In the genomic region with DNA sequence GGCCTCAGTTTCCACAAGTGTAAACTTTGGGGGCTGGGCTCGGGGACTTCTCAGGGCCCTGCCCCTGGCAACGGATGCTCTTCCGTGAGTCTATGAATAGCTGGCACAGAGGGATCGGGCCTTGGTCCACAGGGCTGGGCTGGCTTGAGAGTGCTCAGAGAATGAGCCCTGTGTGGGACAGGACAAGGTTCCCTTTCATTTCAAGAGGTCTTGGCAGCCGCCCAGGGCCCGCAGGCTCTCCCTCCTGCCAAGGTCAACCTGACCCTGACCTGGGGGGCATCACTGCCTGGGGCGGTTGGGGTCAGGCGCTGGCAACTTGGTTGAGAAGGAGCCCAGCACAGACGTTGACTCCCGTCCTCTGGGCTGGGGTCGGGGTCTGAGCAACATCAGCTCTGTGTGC, we compare ENCODE assay signal across 20 cellular contexts. TPM values are rescaled to one million over a fixed set of nuclear protein-coding genes. Genes with fewer than 3 reads are reported as not detected.
A peak's percentile ranks its signal among the peaks of the same experiment; 100 is the strongest.
DNase-seq lines count a peak whose midpoint lies in the region; ATAC-seq and TF ChIP-seq lines count a peak whose summit lies in the region.
"Had no signal": no experiment of that assay in that cellular context is flagged by ENCODE, and none has a peak within 500 bp of the region (broad histone marks: within the 10 kb centered on the region; RNA-seq: fewer than 3 reads in every experiment).

No MANE protein-coding gene starts in this region.

- peak overlapping the region; percentile 35 for H2BK12ac ChIP-seq in neuronal stem cell (ENCODE audit: low read length)

- H3K27ac ChIP-seq in body of pancreas: peak overlapping the region in 3 of 4 donors; percentile 5 to 44 (median 20)
- no peak overlapping the region for H3K27ac ChIP-seq in neuronal stem cell (replicated peaks; ENCODE audit: low read length)
- H3K27ac ChIP-seq in tibial nerve: peak overlapping the region in 3 of 4 donors; percentile 37 to 80 (median 69)
- H3K27ac ChIP-seq: ascending aorta, C4-2B, gastrocnemius medialis, upper lobe of left lung had no signal

- no peak overlapping the region for H4K91ac ChIP-seq in neuronal stem cell (ENCODE audit: low read depth, low read length, poor library complexity)

- H3K36me3 ChIP-seq in body of pancreas (replicated peaks in 1 of 2; ENCODE audit: insufficient read depth in 1 of 2, low read depth in 2 of 2) (no peaks in the 10 kb centered on the region), neuronal stem cell (replicated peaks in 1 of 2; ENCODE audit: control insufficient read depth in 2 of 2, insufficient read depth in 2 of 2, low read length in 2 of 2) (no peaks in the 10 kb centered on the region), tibial nerve (no peaks in the 10 kb centered on the region)
- H3K36me3 ChIP-seq: ascending aorta, gastrocnemius medialis, upper lobe of left lung had no signal

- no peak overlapping the region for H2AFZ ChIP-seq in neuronal stem cell (ENCODE audit: low read length)

- no peak overlapping the region for H3K14ac ChIP-seq in neuronal stem cell (ENCODE audit: low read length)

- TF ChIP-seq POLR2A in body of pancreas (IDR thresholded peaks at IDR 0.05) (no peak), tibial nerve (IDR thresholded peaks at IDR 0.05) (no peak)

- H3K23ac ChIP-seq in neuronal stem cell (ENCODE audit: low read depth, low read length, poor library complexity): peak overlapping the region; percentile 37

- no peak overlapping the region for H3K4me2 ChIP-seq in neuronal stem cell (ENCODE audit: insufficient read depth, low read length, poor library complexity, severe bottlenecking)

- ATAC-seq in body of pancreas (peak; percentile 56), left cardiac atrium (no peak), HG03571 (IDR thresholded peaks at IDR 0.05; ENCODE audit: unreplicated experiment) (no peak)
- ATAC-seq: activated CD8-positive, alpha-beta T cell treated with anti-CD3 and anti-CD28 coated beads, Interleukin-2, amount 10 ng/mL, durations not matched to agents 7 days and 5 days; gastrocnemius medialis; T-helper 17 cell had no signal

- TF ChIP-seq CTCF in body of pancreas (IDR thresholded peaks at IDR 0.05) (no peak), tibial nerve (IDR thresholded peaks at IDR 0.05) (no peak)

- H3K79me1 ChIP-seq in neuronal stem cell (ENCODE audit: low read depth, low read length): no peaks in the 10 kb centered on the region

- intact Hi-C loops in body of pancreas (cut with DNase I) (no loop called here), left cardiac atrium (cut with DNase I) (no loop called here)

- no peak overlapping the region for H2BK5ac ChIP-seq in neuronal stem cell (ENCODE audit: low read length)

- no peak overlapping the region for H3K9ac ChIP-seq in neuronal stem cell (ENCODE audit: low read depth, low read length, poor library complexity)

- no peaks in the 10 kb centered on the region for H3K9me3 ChIP-seq in body of pancreas
- H3K9me3 ChIP-seq in neuronal stem cell (replicated peaks in 1 of 2; ENCODE audit: control insufficient read depth in 2 of 2, insufficient read depth in 1 of 2, low read depth in 1 of 2, low read length in 2 of 2): no peaks in the 10 kb centered on the region
- H3K9me3 ChIP-seq in tibial nerve: no peaks in the 10 kb centered on the region
- H3K9me3 ChIP-seq: ascending aorta, gastrocnemius medialis, upper lobe of left lung had no signal

- H2BK15ac ChIP-seq in neuronal stem cell (ENCODE audit: low read length): peak overlapping the region; percentile 28

- peak in 1 of 2 donors; percentile 58 for TF ChIP-seq EP300 in tibial nerve (IDR thresholded peaks at IDR 0.05)

- no peak overlapping the region for H3K4ac ChIP-seq in neuronal stem cell (ENCODE audit: low read length)

- DNase-seq in body of pancreas: peak; percentile 35 to 59 (median 50)
- DNase-seq in left cardiac atrium: peak; percentile 21
- DNase-seq in neuronal stem cell (ENCODE audit: low spot score): no peak
- peak in 1 of 2 donors; percentile 57 for DNase-seq in tibial nerve (ENCODE audit: low spot score in 2 of 2)
- DNase-seq in stimulated activated CD4-positive, alpha-beta T cell treated with anti-CD3 and anti-CD28 coated beads, Interleukin-2, amount 100 ng/mL, for 24 hours: no peak
- DNase-seq in inferior parietal cortex (ENCODE audit: extremely low spot score): no peak
- DNase-seq: activated CD4-positive, CD25-positive, alpha-beta regulatory T cell treated with anti-CD3 and anti-CD28 coated beads, Interleukin-2, amount 50 U/mL, for 72 hours; activated CD8-positive, alpha-beta T cell treated with anti-CD3 and anti-CD28 coated beads, Interleukin-2, amount 10 ng/mL, durations not matched to agents 7 days and 5 days; dermis blood vessel endothelial cell; gastrocnemius medialis; Karpas-422; NCI-H1436; NCI-H446; NCI-H82; T-helper 17 cell; upper lobe of left lung had no signal

- peak overlapping the region; percentile 41 for H2AK5ac ChIP-seq in neuronal stem cell (ENCODE audit: low read depth, low read length)

- H3K4me1 ChIP-seq in body of pancreas (peaks cover 18% of the 10 kb centered on the region), neuronal stem cell (ENCODE audit: control insufficient read depth in 2 of 2, insufficient read depth in 1 of 2, low read depth in 1 of 2, low read length in 2 of 2) (peaks cover 29 to 33% of the 10 kb centered on the region in 2 donors), tibial nerve (peaks cover 0 to 85% (median 49%) of the 10 kb centered on the region in 4 donors)

- H4K8ac ChIP-seq in neuronal stem cell (ENCODE audit: low read depth, low read length): no peak overlapping the region

- peak overlapping the region; percentile 24 for H2BK120ac ChIP-seq in neuronal stem cell (ENCODE audit: low read depth, low read length)

- H3K4me3 ChIP-seq in body of pancreas (no peak overlapping the region), neuronal stem cell (ENCODE audit: low read length in 2 of 2) (peak overlapping the region in 1 of 2 donors; percentile 1), tibial nerve (no peak overlapping the region)
- H3K4me3 ChIP-seq: ascending aorta, gastrocnemius medialis, lung, upper lobe of left lung had no signal

- no peaks in the 10 kb centered on the region for H3K27me3 ChIP-seq in body of pancreas
- peaks cover 0 to 30% (median 9%) of the 10 kb centered on the region in 3 experiments for H3K27me3 ChIP-seq in neuronal stem cell (ENCODE audit: control insufficient read depth in 3 of 3, insufficient read depth in 3 of 3, low read depth in 1 of 3, low read length in 3 of 3)
- H3K27me3 ChIP-seq in tibial nerve: no peaks in the 10 kb centered on the region
- H3K27me3 ChIP-seq: ascending aorta had no signal

- 43 to 57% methylated on average over 8 to 11 of the region's 11 CpGs for WGBS in body of pancreas, 2 donors
- no CpG with 5 or more reads among the region's 11 CpGs for WGBS in neuronal stem cell (ENCODE audit: extremely low coverage in 2 of 2, insufficient read length in 2 of 2, insufficient replicate concordance in 1 of 2), 2 donors
- WGBS in tibial nerve, 2 donors: 33 to 35% methylated on average over 7 to 8 of the region's 11 CpGs

- H3K18ac ChIP-seq in neuronal stem cell (ENCODE audit: low read length): peak overlapping the region; percentile 62

RNA-seq across cellular contexts. Expression of a gene that starts 36.2 kb away (rescaled TPM):
- total RNA-seq in body of pancreas (10 to 100 TPM in 1 of 2 donors, 1 to 10 TPM in 1; 7.9 to 10.1 TPM), left cardiac atrium (1 to 10 TPM; 1.6 to 1.7 TPM), tibial nerve (10 to 100 TPM in 1 of 4 donors, 1 to 10 TPM in 3; 4.8 to 13.8 (median 5.9) TPM)
- polyA plus RNA-seq in neuronal stem cell (2013, experiment 1 of 2): 3.8 TPM
- polyA plus RNA-seq in neuronal stem cell (2013, experiment 2 of 2): 4.3 TPM

Comparison
In these comparisons a context has a peak if more than half of its experiments do, and no peak if none do; other contexts are left out.
1. DNase-seq: peak in body of pancreas (4 of 4) and left cardiac atrium (single experiment); none in neuronal stem cell (single experiment), stimulated activated CD4-positive, alpha-beta T cell treated with anti-CD3 and anti-CD28 coated beads, Interleukin-2, amount 100 ng/mL, for 24 hours (0 of 2) and inferior parietal cortex (single experiment).